1 cellular context compared by ENCODE assay signal in genomic region chr12:82524020-82524419, GRCh38.
TF ChIP-seq lines count a peak whose summit lies in the region.

No MANE protein-coding gene starts in this region.

TF ChIP-seq in WTC11, 78 proteins besides CTCF, POLR2A, EP300 and RAD21 (continued from another document):
- TF ChIP-seq ZNF512 (CRISPR knock-in tag; IDR thresholded peaks at IDR 0.05; ENCODE audit: borderline replicate concordance) (no peak), ZNF425 (CRISPR knock-in tag; conservative IDR thresholded peaks at IDR 0.05) (no peak), ZNF423 (CRISPR knock-in tag; IDR thresholded peaks at IDR 0.05) (no peak), ZNF532 (CRISPR knock-in tag; IDR thresholded peaks at IDR 0.05; ENCODE audit: borderline replicate concordance) (no peak), CREM (CRISPR knock-in tag; IDR thresholded peaks at IDR 0.05) (no peak), PRDM15 (CRISPR knock-in tag; IDR thresholded peaks at IDR 0.05) (no peak), ATF6 (CRISPR knock-in tag; IDR thresholded peaks at IDR 0.05) (no peak), E2F4 (CRISPR knock-in tag; IDR thresholded peaks at IDR 0.05; ENCODE audit: borderline replicate concordance, low read depth) (no peak), FOXP1 (CRISPR knock-in tag; IDR thresholded peaks at IDR 0.05; ENCODE audit: borderline replicate concordance) (no peak), AFF4 (CRISPR knock-in tag; IDR thresholded peaks at IDR 0.05; ENCODE audit: borderline replicate concordance) (no peak)
TF ChIP-seq in WTC11: peak in this region for 0.
